In the genomic region with DNA sequence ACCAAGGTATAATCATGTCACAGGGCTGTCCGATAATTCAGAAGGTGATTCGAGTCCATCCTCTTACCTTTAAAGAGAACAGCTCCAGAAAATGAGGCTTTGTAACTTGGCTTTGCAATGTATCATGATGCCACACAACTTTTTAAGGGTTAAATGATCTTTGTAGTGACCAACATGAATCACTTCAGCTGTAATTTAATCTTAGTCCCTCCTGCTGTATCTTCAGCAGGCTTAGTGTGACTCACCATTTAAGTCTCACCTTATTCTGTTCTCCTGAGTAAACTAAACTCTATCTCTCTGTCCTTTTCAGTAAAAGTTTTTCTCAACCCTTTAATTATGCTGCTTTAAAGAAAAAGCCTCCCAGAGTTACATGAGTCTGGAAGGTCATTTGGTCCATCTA, we compare ENCODE assay signal across 9 cellular contexts. TPM values are rescaled to one million over a fixed set of nuclear protein-coding genes. Genes with fewer than 3 reads are reported as not detected.
DNase-seq lines count a peak whose midpoint lies in the region; ATAC-seq, FAIRE-seq and TF ChIP-seq lines count a peak whose summit lies in the region.
"Had no signal": no experiment of that assay in that cellular context is flagged by ENCODE, and none has a peak within 500 bp of the region (broad histone marks: within the 10 kb centered on the region; RNA-seq: fewer than 3 reads in every experiment).

No MANE protein-coding gene starts in this region.

- FAIRE-seq in pancreas (lab: Jason Lieb, UNC): no peak

- WGBS in pancreas, 2 donors: 82 to 84% methylated on average over 2 of the region's 2 CpGs

- peaks cover 2% of the 10 kb centered on the region for H3K36me3 Mint-ChIP-seq in CD8-positive, alpha-beta T cell
- no peaks in the 10 kb centered on the region; the same call in 1 of the 2 replicates for H3K36me3 Mint-ChIP-seq in HFFc6 (ENCODE audit: low read depth)
- H3K36me3 Mint-ChIP-seq in activated T-helper 17 cell treated with anti-CD3 and anti-CD28 coated beads, Interleukin-2, amount 50 U/mL, for 72 hours (ENCODE audit: low read depth): no peaks in the 10 kb centered on the region

- no peak overlapping the region for H3K27ac ChIP-seq in CD8-positive, alpha-beta T cell (ENCODE audit: low read depth, low read length)
- no peak overlapping the region for H3K27ac ChIP-seq in pancreas
- H3K27ac ChIP-seq: epithelial cell of prostate had no signal

- H3K27me3 ChIP-seq in CD8-positive, alpha-beta T cell (ENCODE audit: insufficient read depth, low read length): no peaks in the 10 kb centered on the region
- H3K27me3 ChIP-seq in pancreas: no peaks in the 10 kb centered on the region

- no peak for DNase-seq in CD8-positive, alpha-beta T cell
- peak; percentile 74 for DNase-seq in HFFc6
- peak; percentile 75 for DNase-seq in kidney tubule cell (ENCODE audit: low spot score)
- DNase-seq in pancreas: no peak
- no peak for DNase-seq in epidermal melanocyte (ENCODE audit: insufficient read length, low spot score)
- DNase-seq in GM10266 (ENCODE audit: extremely low spot score): no peak
- DNase-seq in DMS153 treated with DMSO at 0.1 percent for 48 hours (lab: John Stamatoyannopoulos, UW; ENCODE audit: unreplicated experiment): no peak

- CTCF ChIA-PET in CD8-positive, alpha-beta T cell (lab: Charles Lee): interaction anchor here (0.7 to 6.4 kb wide), 4 partner anchors 9 to 254 kb away, joined by 3 to 61 read pairs (median 4); no protein-coding TSS in a partner anchor

- peak overlapping the region; percentile 98 for H3K27ac Mint-ChIP-seq in CD8-positive, alpha-beta T cell
- H3K27ac Mint-ChIP-seq in HFFc6: peak overlapping the region; percentile 83; the same call in 1 of the 2 replicates
- peak overlapping the region; percentile 91 for H3K27ac Mint-ChIP-seq in activated T-helper 17 cell treated with anti-CD3 and anti-CD28 coated beads, Interleukin-2, amount 50 U/mL, for 72 hours

- TF ChIP-seq CTCF in CD8-positive, alpha-beta T cell (IDR thresholded peaks at IDR 0.05): no peak
- TF ChIP-seq CTCF in HFFc6 (IDR thresholded peaks at IDR 0.05) (no peak), pancreas (IDR thresholded peaks at IDR 0.05) (no peak), GM10266 (IDR thresholded peaks at IDR 0.05; ENCODE audit: control insufficient read depth, insufficient read depth, low read depth, missing control alignments) (no peak)

- intact Hi-C loops in CD8-positive, alpha-beta T cell (cut with DNase I, micrococcal nuclease): loop anchor here (1.0 to 5.0 kb wide), 5 partner anchors 22 to 258 kb away; no protein-coding TSS in a partner anchor
- intact Hi-C loops in pancreas (cut with DNase I): no loop called here

- no peaks in the 10 kb centered on the region for H3K36me3 ChIP-seq in CD8-positive, alpha-beta T cell (ENCODE audit: insufficient read depth, low read length)
- no peaks in the 10 kb centered on the region for H3K36me3 ChIP-seq in pancreas

- peak overlapping the region; percentile 95 for H3K4me3 Mint-ChIP-seq in CD8-positive, alpha-beta T cell
- H3K4me3 Mint-ChIP-seq in HFFc6: peak overlapping the region; percentile 89
- peak overlapping the region; percentile 88 for H3K4me3 Mint-ChIP-seq in activated T-helper 17 cell treated with anti-CD3 and anti-CD28 coated beads, Interleukin-2, amount 50 U/mL, for 72 hours

- H3K4me1 Mint-ChIP-seq in CD8-positive, alpha-beta T cell (ENCODE audit: low read depth): peaks cover 51% of the 10 kb centered on the region
- H3K4me1 Mint-ChIP-seq in HFFc6 (ENCODE audit: low read depth): peaks cover 70% of the 10 kb centered on the region
- peaks cover 40% of the 10 kb centered on the region for H3K4me1 Mint-ChIP-seq in activated T-helper 17 cell treated with anti-CD3 and anti-CD28 coated beads, Interleukin-2, amount 50 U/mL, for 72 hours

- no peak overlapping the region for H3K4me3 ChIP-seq in CD8-positive, alpha-beta T cell (ENCODE audit: low read depth, low read length)
- no peak overlapping the region for H3K4me3 ChIP-seq in pancreas

- no peaks in the 10 kb centered on the region for H3K27me3 Mint-ChIP-seq in CD8-positive, alpha-beta T cell (ENCODE audit: low read depth)
- no peaks in the 10 kb centered on the region; the same call in 1 of the 2 replicates for H3K27me3 Mint-ChIP-seq in HFFc6 (ENCODE audit: insufficient read depth)
- H3K27me3 Mint-ChIP-seq in activated T-helper 17 cell treated with anti-CD3 and anti-CD28 coated beads, Interleukin-2, amount 50 U/mL, for 72 hours: no peaks in the 10 kb centered on the region

- peaks cover 7% of the 10 kb centered on the region for H3K9me3 Mint-ChIP-seq in CD8-positive, alpha-beta T cell
- peaks cover 9% of the 10 kb centered on the region; the same call in 1 of the 2 replicates for H3K9me3 Mint-ChIP-seq in HFFc6
- no peaks in the 10 kb centered on the region for H3K9me3 Mint-ChIP-seq in activated T-helper 17 cell treated with anti-CD3 and anti-CD28 coated beads, Interleukin-2, amount 50 U/mL, for 72 hours

- POLR2A ChIA-PET in CD8-positive, alpha-beta T cell (lab: Charles Lee): interaction anchor here (0.8 to 8.1 kb wide), 5 partner anchors 11 to 247 kb away, joined by 3 to 89 read pairs (median 3); no protein-coding TSS in a partner anchor

- no peaks in the 10 kb centered on the region for H3K9me3 ChIP-seq in CD8-positive, alpha-beta T cell (ENCODE audit: low read length)
- no peaks in the 10 kb centered on the region for H3K9me3 ChIP-seq in pancreas

- no peak for ATAC-seq in CD8-positive, alpha-beta T cell
- ATAC-seq in activated T-helper 17 cell treated with anti-CD3 and anti-CD28 coated beads, Interleukin-2, amount 50 U/mL, for 72 hours (replicated peaks): peak; percentile 38
- no peak for ATAC-seq in pancreas

- peaks cover 36% of the 10 kb centered on the region for H3K4me1 ChIP-seq in CD8-positive, alpha-beta T cell (ENCODE audit: insufficient read depth, low read length)
- peaks cover 0 to 12% (median 0%) of the 10 kb centered on the region in 3 donors for H3K4me1 ChIP-seq in pancreas

RNA-seq across cellular contexts. Expression of a gene that starts 1.9 kb away (rescaled TPM):
- 1 to 10 TPM; 5.0 TPM for total RNA-seq in CD8-positive, alpha-beta T cell
- 1 to 10 TPM; 7.0 to 9.7 (median 7.9) TPM for total RNA-seq in HFFc6 (2021; fragmentation: NEBNext Ultra II Directional; extraction: Animal tissue kit (Norgen Biotek cat#: 25700))
- total RNA-seq in activated T-helper 17 cell treated with anti-CD3 and anti-CD28 coated beads, Interleukin-2, amount 50 U/mL, for 72 hours: 10 to 100 TPM in 1 of 2 donors, 1 to 10 TPM in 1; 8.0 to 27.6 TPM
- total RNA-seq in pancreas: 1 to 10 TPM; 2.8 to 5.0 (median 3.1) TPM
- polyA plus RNA-seq in pancreas: 1 to 10 TPM; 2.7 to 3.7 TPM

Comparison
In these comparisons a context has a peak if more than half of its experiments do, and no peak if none do; other contexts are left out.
1. DNase-seq: peak in HFFc6 (single experiment) and kidney tubule cell (single experiment); none in CD8-positive, alpha-beta T cell (0 of 7), pancreas (0 of 6), epidermal melanocyte (single experiment), GM10266 (single experiment) and DMS153 treated with DMSO at 0.1 percent for 48 hours (single experiment).
2. intact Hi-C loops: an anchor here in CD8-positive, alpha-beta T cell (1.0 to 5.0 kb wide); none called in pancreas.
3. Peak in every context shown above with its lines, with median percentiles within 50 percentile points of each other: H3K27ac Mint-ChIP-seq and H3K4me3 Mint-ChIP-seq.